1 cellular context compared by ENCODE assay signal in genomic region chr1:81471255-81471654, GRCh38.
TF ChIP-seq lines count a peak whose summit lies in the region.

No MANE protein-coding gene starts in this region.

TF ChIP-seq in SK-N-SH, 30 proteins besides CTCF, POLR2A, EP300 and RAD21 (continued from another document):
- TF ChIP-seq PBX3 (IDR thresholded peaks at IDR 0.05) = no peak
